9 cellular contexts compared by ENCODE assay signal in the genomic region with DNA sequence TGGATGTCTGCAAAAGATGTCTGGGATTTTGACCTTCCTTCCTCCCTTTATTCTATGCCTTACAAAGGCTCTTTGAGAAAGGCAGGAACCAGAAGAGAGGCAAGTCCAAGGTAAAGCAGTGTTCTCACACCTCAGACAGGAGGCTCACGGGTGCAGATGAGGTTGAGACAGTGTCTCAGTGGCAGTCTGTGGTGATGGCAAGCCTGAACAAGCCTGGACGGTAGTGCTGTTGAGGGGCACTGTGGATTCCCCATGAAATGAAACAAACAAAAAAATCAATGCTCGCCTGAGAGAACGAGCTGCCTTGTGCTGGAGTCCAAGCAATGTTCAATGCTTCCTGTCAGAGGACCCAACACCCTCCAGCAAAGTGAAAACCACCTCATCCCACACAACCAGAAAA. TPM values are rescaled to one million over a fixed set of nuclear protein-coding genes. Genes with fewer than 3 reads are reported as not detected.
"Had no signal": no experiment of that assay in that cellular context is flagged by ENCODE, and none has a peak within 500 bp of the region (broad histone marks: within the 10 kb centered on the region; RNA-seq: fewer than 3 reads in every experiment).

No MANE protein-coding gene starts in this region.

RNA-seq across cellular contexts. Expression of gene RBMY1F, which starts 31.6 kb away (rescaled TPM):
- polyA plus RNA-seq: neural cell, ovary, pancreas, psoas muscle, right cardiac atrium, sigmoid colon, small intestine, smooth muscle cell, spleen had no signal
